Comparison of ENCODE assay signal across 25 cellular contexts in the genomic region with DNA sequence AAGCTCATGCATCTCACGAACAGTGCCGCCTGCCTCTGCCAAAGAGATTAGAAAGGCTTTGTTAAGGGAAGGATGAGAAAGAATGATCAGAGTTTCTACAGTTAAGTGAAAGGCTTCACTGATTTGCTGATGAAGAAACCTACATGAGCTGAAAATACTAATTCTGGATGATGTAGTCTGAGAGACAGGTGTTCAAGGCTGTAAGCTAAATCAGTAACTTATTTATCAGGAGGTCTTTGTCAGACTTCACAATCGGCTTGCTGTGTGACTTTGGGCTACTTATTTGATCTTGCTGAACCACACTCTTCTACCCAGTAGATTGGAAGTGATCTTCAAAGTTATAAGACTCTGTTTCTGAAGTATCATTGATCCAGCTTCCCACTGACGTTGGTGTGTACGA.
"Had no signal": no experiment of that assay in that cellular context is flagged by ENCODE, and none has a peak within 500 bp of the region (broad histone marks: within the 10 kb centered on the region; RNA-seq: fewer than 3 reads in every experiment).

No MANE protein-coding gene starts in this region.

- H3K9me3 ChIP-seq: neutrophil, pancreas, psoas muscle, right lobe of liver, sigmoid colon, stomach, thoracic aorta, thyroid gland, tibial nerve, upper lobe of left lung, vagina had no signal

- H3K27ac ChIP-seq: neutrophil, pancreas, psoas muscle, right lobe of liver, sigmoid colon, stomach, thoracic aorta, thyroid gland, tibial nerve, upper lobe of left lung, vagina had no signal

- H3K27me3 ChIP-seq: neutrophil, pancreas, right lobe of liver, sigmoid colon, stomach, thyroid gland, tibial nerve, upper lobe of left lung, vagina had no signal

- H3K4me3 ChIP-seq: pancreas, psoas muscle, right lobe of liver, sigmoid colon, stomach, thoracic aorta, thyroid gland, tibial nerve, upper lobe of left lung, vagina had no signal

- H3K36me3 ChIP-seq: neutrophil, pancreas, right lobe of liver, sigmoid colon, stomach, thoracic aorta, thyroid gland, tibial nerve, upper lobe of left lung, vagina had no signal

- DNase-seq: nephron progenitor cell; nucleus accumbens; pancreas; psoas muscle; right cardiac atrium; right lobe of liver; sigmoid colon; small intestine; stimulated activated CD4-positive, alpha-beta T cell treated with anti-CD3 and anti-CD28 coated beads, Interleukin-15, amount 100 ng/mL, for 24 hours; stimulated activated CD4-positive, alpha-beta T cell treated with anti-CD3 and anti-CD28 coated beads, Interleukin-2, amount 100 ng/mL, for 24 hours; stimulated activated CD4-positive, alpha-beta T cell treated with anti-CD3 and anti-CD28 coated beads, Interleukin-2, amount 100 ng/mL, for 48 hours; stimulated activated CD4-positive, alpha-beta T cell treated with anti-CD3 and anti-CD28 coated beads, Interleukin-4, amount 100 ng/mL, for 24 hours; stimulated activated naive B cell treated with anti-CD40 and anti-IgM and Interleukin-4, amounts not matched to agents 10 μg/mL and 1 μg/mL and 100 μg/mL, for 72 hours; stimulated activated naive CD4-positive, alpha-beta T cell treated with Interleukin-2 at 50 U/mL for 16 hours; stomach; thyroid gland; trophoblast cell; upper lobe of left lung had no signal

- ATAC-seq: natural killer cell treated with Interleukin-12 subunit alpha and Interleukin-12 subunit beta and Interleukin-15 and Interleukin-18, amount 100 ng/mL, for 72 hours; pancreas; psoas muscle; right cardiac atrium; right lobe of liver; stimulated activated effector memory CD8-positive, alpha-beta T cell treated with anti-CD3 and anti-CD28 coated beads, Interleukin-12 subunit alpha, Interleukin-12 subunit beta, amount 100 ng/mL, for 72 hours; stimulated activated naive B cell treated with anti-CD40 and anti-IgM and Interleukin-4, amounts not matched to agents 10 μg/mL and 1 μg/mL and 100 μg/mL, for 72 hours had no signal

- H3K4me1 ChIP-seq: psoas muscle, sigmoid colon, thyroid gland, vagina had no signal

- FAIRE-seq: pancreas, small intestine, urothelium cell line had no signal
